26 cellular contexts compared by ENCODE assay signal in the genomic region with DNA sequence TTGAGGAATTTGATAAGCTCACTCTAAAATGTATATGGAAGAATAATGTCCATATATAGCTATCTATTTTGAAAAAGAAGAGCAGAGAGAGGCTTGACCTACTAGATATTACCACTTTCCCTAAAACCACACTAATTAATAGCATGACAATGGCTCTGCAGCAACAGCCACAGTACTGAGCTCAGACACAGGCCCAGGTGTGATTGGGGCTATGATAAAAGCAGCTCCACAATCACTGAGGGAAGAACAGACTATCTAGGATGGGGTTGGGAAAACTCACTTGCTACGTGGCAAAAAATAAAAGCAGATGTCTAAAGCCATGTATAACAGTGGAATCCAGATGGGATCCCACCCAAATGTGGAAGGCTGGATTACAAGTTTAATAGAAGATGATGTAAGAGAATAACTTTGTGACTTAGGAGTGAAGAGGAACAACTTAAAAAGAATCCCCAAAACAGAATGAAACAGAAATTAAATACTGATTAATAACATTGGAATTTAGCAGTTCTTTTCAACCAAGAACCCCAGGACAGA.
A peak's percentile ranks its signal among the peaks of the same experiment; 100 is the strongest.
DNase-seq lines count a peak whose midpoint lies in the region; ATAC-seq and TF ChIP-seq lines count a peak whose summit lies in the region.
"Had no signal": no experiment of that assay in that cellular context is flagged by ENCODE, and none has a peak within 500 bp of the region (broad histone marks: within the 10 kb centered on the region; RNA-seq: fewer than 3 reads in every experiment).

No MANE protein-coding gene starts in this region.

- H3K4me3 ChIP-seq in fibroblast of villous mesenchyme (ENCODE audit: low read depth, low read length), result no peak overlapping the region
- H3K4me3 ChIP-seq: GM12878 had no signal

- no peaks in the 10 kb centered on the region for H3K36me3 Mint-ChIP-seq in WTC11
- no peaks in the 10 kb centered on the region for H3K36me3 Mint-ChIP-seq in stimulated activated naive B cell treated with anti-CD40 and anti-IgM and Interleukin-4, amounts not matched to agents 10 μg/mL and 1 μg/mL and 100 μg/mL, for 72 hours

- H3K4me3 Mint-ChIP-seq in WTC11, result peak overlapping the region; percentile 6
- H3K4me3 Mint-ChIP-seq in stimulated activated naive B cell treated with anti-CD40 and anti-IgM and Interleukin-4, amounts not matched to agents 10 μg/mL and 1 μg/mL and 100 μg/mL, for 72 hours, result no peak overlapping the region

- H3K27me3 Mint-ChIP-seq in WTC11 (ENCODE audit: low read depth), result no peaks in the 10 kb centered on the region; the same call in 1 of the 2 replicates
- H3K27me3 Mint-ChIP-seq in stimulated activated naive B cell treated with anti-CD40 and anti-IgM and Interleukin-4, amounts not matched to agents 10 μg/mL and 1 μg/mL and 100 μg/mL, for 72 hours, result peaks cover 3 to 7% of the 10 kb centered on the region in 2 donors
- H3K27me3 Mint-ChIP-seq: CD8-positive, alpha-beta memory T cell had no signal

- H3K4me1 Mint-ChIP-seq in WTC11, result peaks cover 43% of the 10 kb centered on the region
- H3K4me1 Mint-ChIP-seq in stimulated activated naive B cell treated with anti-CD40 and anti-IgM and Interleukin-4, amounts not matched to agents 10 μg/mL and 1 μg/mL and 100 μg/mL, for 72 hours, result no peaks in the 10 kb centered on the region

- CTCF ChIA-PET in WTC11 (lab: Charles Lee), result interaction anchor here (1.4 kb wide), 1 partner anchor 37 kb away, joined by 4 read pairs; no protein-coding TSS in a partner anchor

- peak; percentile 49 for DNase-seq in DMS 273 (lab: John Stamatoyannopoulos, UW; ENCODE audit: unreplicated experiment)
- no peak for DNase-seq in DMS 273 treated with DMSO at 0.1 percent for 48 hours (lab: John Stamatoyannopoulos, UW)
- DNase-seq in WTC11 (ENCODE audit: low spot score), result no peak
- DNase-seq in fibroblast of villous mesenchyme (ENCODE audit: low read depth), result peak; percentile 28
- no peak for DNase-seq in stimulated activated naive B cell treated with anti-CD40 and anti-IgM and Interleukin-4, amounts not matched to agents 10 μg/mL and 1 μg/mL and 100 μg/mL, for 72 hours
- no peak for DNase-seq in GM13977 (ENCODE audit: low spot score)
- no peak for DNase-seq in activated CD8-positive, alpha-beta memory T cell treated with anti-CD3 and anti-CD28 coated beads for 24 hours
- DNase-seq in GM10266 (ENCODE audit: extremely low spot score), result no peak
- DNase-seq: ACHN; AML-193; C1 segment of cervical spinal cord; Calu3; CD8-positive, alpha-beta memory T cell; EL; GF-D8; GOT3; KBM-7; MM.1S; NCI-H1048; NCI-H1436; NCI-H187 treated with DMSO at 0.1 percent for 48 hours; NCI-H2107; NCI-H510A; SIG-M5; T-helper 1 cell had no signal

- in situ Hi-C loops in GM13977 (cut with MboI; ENCODE audit: low pct_unique_long_range_greater_than_20kb, low sequenced_read_pairs, unreplicated experiment), result no loop called here

- peaks cover 4% of the 10 kb centered on the region; the same call in 1 of the 2 replicates for H3K9me3 Mint-ChIP-seq in WTC11
- H3K9me3 Mint-ChIP-seq in stimulated activated naive B cell treated with anti-CD40 and anti-IgM and Interleukin-4, amounts not matched to agents 10 μg/mL and 1 μg/mL and 100 μg/mL, for 72 hours, result no peaks in the 10 kb centered on the region
- H3K9me3 Mint-ChIP-seq: CD8-positive, alpha-beta memory T cell had no signal

- ATAC-seq in WTC11, result peak; percentile 55
- no peak for ATAC-seq in stimulated activated naive B cell treated with anti-CD40 and anti-IgM and Interleukin-4, amounts not matched to agents 10 μg/mL and 1 μg/mL and 100 μg/mL, for 72 hours (replicated peaks)
- ATAC-seq: GM12878 had no signal

- TF ChIP-seq CTCF in WTC11 (IDR thresholded peaks at IDR 0.05), result no peak
- TF ChIP-seq CTCF in fibroblast of villous mesenchyme (IDR thresholded peaks at IDR 0.05; ENCODE audit: insufficient read depth, low read depth, low read length), result no peak
- TF ChIP-seq CTCF in GM13977 (IDR thresholded peaks at IDR 0.05; ENCODE audit: extremely low read depth, insufficient read depth, missing control alignments), result no peak
- no peak for TF ChIP-seq CTCF in GM10266 (IDR thresholded peaks at IDR 0.05; ENCODE audit: control insufficient read depth, insufficient read depth, low read depth, missing control alignments)

- POLR2A ChIA-PET in WTC11 (lab: Charles Lee), result no interaction called here

- H3K27ac Mint-ChIP-seq in WTC11, result peak overlapping the region; percentile 99
- no peak overlapping the region for H3K27ac Mint-ChIP-seq in stimulated activated naive B cell treated with anti-CD40 and anti-IgM and Interleukin-4, amounts not matched to agents 10 μg/mL and 1 μg/mL and 100 μg/mL, for 72 hours

TF ChIP-seq in WTC11, 78 proteins besides CTCF, POLR2A, EP300 and RAD21 (continues in another document):
- TF ChIP-seq ZNF423 (CRISPR knock-in tag; IDR thresholded peaks at IDR 0.05), result no peak
- TF ChIP-seq NFYB (CRISPR knock-in tag; conservative IDR thresholded peaks at IDR 0.05; ENCODE audit: low read depth), result no peak
- TF ChIP-seq NR1H2 (CRISPR knock-in tag; IDR thresholded peaks at IDR 0.05), result no peak
- TF ChIP-seq, protein P1, sequence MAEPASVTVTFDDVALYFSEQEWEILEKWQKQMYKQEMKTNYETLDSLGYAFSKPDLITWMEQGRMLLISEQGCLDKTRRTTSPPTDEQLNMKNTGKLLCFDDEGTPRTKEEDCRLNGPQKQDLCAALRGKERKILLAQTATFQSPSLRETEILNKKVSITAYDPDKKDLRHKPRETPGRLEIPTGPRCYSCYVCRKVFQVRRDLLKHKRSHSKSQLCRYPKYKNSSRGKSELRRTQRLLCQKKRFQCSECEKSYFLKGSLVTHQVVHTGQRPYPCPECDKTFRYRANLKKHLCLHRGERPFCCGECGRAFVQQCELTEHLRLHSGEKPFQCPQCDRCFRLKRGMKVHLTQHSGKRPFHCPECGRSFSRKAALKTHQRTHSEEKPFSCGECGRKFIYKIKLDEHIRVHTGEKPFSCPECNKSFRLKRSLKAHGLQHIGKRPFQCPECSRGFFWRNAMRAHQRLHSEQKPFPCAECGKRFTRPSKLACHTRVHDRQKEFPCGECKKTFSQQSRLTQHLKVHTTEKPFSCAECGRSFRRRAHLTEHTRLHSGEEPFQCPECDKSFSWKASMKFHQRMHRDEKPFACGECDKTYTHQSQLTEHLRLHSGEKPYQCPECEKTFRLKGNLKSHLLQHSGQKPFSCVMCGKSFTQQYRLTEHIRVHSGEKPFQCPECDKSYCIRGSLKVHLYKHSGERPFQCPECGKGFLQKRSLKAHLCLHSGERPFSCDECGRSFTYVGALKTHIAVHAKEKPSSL (CRISPR knock-in tag; conservative IDR thresholded peaks at IDR 0.05), result no peak
- TF ChIP-seq, protein P2, sequence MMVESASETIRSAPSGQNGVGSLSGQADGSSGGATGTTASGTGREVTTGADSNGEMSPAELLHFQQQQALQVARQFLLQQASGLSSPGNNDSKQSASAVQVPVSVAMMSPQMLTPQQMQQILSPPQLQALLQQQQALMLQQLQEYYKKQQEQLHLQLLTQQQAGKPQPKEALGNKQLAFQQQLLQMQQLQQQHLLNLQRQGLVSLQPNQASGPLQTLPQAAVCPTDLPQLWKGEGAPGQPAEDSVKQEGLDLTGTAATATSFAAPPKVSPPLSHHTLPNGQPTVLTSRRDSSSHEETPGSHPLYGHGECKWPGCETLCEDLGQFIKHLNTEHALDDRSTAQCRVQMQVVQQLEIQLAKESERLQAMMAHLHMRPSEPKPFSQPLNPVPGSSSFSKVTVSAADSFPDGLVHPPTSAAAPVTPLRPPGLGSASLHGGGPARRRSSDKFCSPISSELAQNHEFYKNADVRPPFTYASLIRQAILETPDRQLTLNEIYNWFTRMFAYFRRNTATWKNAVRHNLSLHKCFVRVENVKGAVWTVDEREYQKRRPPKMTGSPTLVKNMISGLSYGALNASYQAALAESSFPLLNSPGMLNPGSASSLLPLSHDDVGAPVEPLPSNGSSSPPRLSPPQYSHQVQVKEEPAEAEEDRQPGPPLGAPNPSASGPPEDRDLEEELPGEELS (CRISPR knock-in tag; IDR thresholded peaks at IDR 0.05), result no peak
- no peak for TF ChIP-seq MYBL2 (CRISPR knock-in tag; IDR thresholded peaks at IDR 0.05)
- TF ChIP-seq, protein P3, sequence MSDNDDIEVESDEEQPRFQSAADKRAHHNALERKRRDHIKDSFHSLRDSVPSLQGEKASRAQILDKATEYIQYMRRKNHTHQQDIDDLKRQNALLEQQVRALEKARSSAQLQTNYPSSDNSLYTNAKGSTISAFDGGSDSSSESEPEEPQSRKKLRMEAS (CRISPR knock-in tag; IDR thresholded peaks at IDR 0.05), result no peak
- TF ChIP-seq, protein P4, sequence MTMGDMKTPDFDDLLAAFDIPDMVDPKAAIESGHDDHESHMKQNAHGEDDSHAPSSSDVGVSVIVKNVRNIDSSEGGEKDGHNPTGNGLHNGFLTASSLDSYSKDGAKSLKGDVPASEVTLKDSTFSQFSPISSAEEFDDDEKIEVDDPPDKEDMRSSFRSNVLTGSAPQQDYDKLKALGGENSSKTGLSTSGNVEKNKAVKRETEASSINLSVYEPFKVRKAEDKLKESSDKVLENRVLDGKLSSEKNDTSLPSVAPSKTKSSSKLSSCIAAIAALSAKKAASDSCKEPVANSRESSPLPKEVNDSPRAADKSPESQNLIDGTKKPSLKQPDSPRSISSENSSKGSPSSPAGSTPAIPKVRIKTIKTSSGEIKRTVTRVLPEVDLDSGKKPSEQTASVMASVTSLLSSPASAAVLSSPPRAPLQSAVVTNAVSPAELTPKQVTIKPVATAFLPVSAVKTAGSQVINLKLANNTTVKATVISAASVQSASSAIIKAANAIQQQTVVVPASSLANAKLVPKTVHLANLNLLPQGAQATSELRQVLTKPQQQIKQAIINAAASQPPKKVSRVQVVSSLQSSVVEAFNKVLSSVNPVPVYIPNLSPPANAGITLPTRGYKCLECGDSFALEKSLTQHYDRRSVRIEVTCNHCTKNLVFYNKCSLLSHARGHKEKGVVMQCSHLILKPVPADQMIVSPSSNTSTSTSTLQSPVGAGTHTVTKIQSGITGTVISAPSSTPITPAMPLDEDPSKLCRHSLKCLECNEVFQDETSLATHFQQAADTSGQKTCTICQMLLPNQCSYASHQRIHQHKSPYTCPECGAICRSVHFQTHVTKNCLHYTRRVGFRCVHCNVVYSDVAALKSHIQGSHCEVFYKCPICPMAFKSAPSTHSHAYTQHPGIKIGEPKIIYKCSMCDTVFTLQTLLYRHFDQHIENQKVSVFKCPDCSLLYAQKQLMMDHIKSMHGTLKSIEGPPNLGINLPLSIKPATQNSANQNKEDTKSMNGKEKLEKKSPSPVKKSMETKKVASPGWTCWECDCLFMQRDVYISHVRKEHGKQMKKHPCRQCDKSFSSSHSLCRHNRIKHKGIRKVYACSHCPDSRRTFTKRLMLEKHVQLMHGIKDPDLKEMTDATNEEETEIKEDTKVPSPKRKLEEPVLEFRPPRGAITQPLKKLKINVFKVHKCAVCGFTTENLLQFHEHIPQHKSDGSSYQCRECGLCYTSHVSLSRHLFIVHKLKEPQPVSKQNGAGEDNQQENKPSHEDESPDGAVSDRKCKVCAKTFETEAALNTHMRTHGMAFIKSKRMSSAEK (CRISPR knock-in tag; IDR thresholded peaks at IDR 0.05; ENCODE audit: borderline replicate concordance), result no peak
- no peak for TF ChIP-seq EMX1 (CRISPR knock-in tag; IDR thresholded peaks at IDR 0.05)
- TF ChIP-seq CBFB (CRISPR knock-in tag; IDR thresholded peaks at IDR 0.05; ENCODE audit: low read depth), result no peak
- TF ChIP-seq NR3C1 (CRISPR knock-in tag; conservative IDR thresholded peaks at IDR 0.05; ENCODE audit: low read depth), result no peak
- no peak for TF ChIP-seq ZNF232 (CRISPR knock-in tag; IDR thresholded peaks at IDR 0.05)

Comparison
In these comparisons a context has a peak if more than half of its experiments do, and no peak if none do; other contexts are left out.
1. DNase-seq: peak in DMS 273 (single experiment) and fibroblast of villous mesenchyme (single experiment); none in DMS 273 treated with DMSO at 0.1 percent for 48 hours (single experiment), WTC11 (single experiment), stimulated activated naive B cell treated with anti-CD40 and anti-IgM and Interleukin-4, amounts not matched to agents 10 μg/mL and 1 μg/mL and 100 μg/mL, for 72 hours (single experiment), GM13977 (single experiment), activated CD8-positive, alpha-beta memory T cell treated with anti-CD3 and anti-CD28 coated beads for 24 hours (single experiment) and GM10266 (single experiment).